1 cellular context compared by ENCODE assay signal in the genomic region with DNA sequence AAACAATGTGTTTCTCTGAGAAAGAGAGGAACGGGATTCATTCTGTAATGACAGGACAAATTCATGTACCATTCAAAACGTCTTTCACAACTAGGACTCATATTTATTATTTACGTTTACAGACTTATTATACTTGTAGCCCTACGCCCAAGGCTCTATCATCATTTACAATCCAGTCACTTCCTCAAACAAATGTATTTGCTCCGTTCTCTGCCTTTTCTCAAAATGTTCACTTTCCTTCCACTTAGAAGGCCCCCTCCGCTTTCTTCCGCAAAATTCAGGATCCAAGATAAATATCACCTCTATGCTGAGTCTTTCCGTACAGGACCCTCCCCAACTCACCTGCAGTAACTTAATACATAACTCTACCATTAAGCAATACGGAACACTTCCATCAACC.
TF ChIP-seq lines count a peak whose summit lies in the region.

No MANE protein-coding gene starts in this region.

TF ChIP-seq in endothelial cell of umbilical vein, 7 proteins besides CTCF, POLR2A, EP300 and RAD21 (continued from another document):
- TF ChIP-seq POLR2AphosphoS5 (IDR thresholded peaks at IDR 0.05; ENCODE audit: insufficient read depth, low read depth, low read length) = no peak
- TF ChIP-seq FOS (IDR thresholded peaks at IDR 0.05; ENCODE audit: borderline replicate concordance, insufficient read depth, low read length) = no peak
